Comparison of ENCODE assay signal across 1 cellular context in genomic region chr14:20632831-20633771, GRCh38.
TF ChIP-seq lines count a peak whose summit lies in the region.

No MANE protein-coding gene starts in this region.

TF ChIP-seq in GM12878, 131 proteins besides CTCF, POLR2A, EP300 and RAD21 (continued from another document):
- TF ChIP-seq ZBTB4 (CRISPR knock-in tag; IDR thresholded peaks at IDR 0.05) (no peak), MEF2A (IDR thresholded peaks at IDR 0.05; ENCODE audit: insufficient read depth, low read depth, low read length) (no peak), TCF3 (IDR thresholded peaks at IDR 0.05; ENCODE audit: borderline replicate concordance, insufficient read depth, low read depth, low read length) (no peak), IRF3 (IDR thresholded peaks at IDR 0.05) (no peak), ASH2L (IDR thresholded peaks at IDR 0.05; ENCODE audit: borderline replicate concordance, low read depth) (no peak)
